In genomic region chr2:9630750-9631483, GRCh38 we compare ENCODE assay signal across 8 cellular contexts. TPM values are rescaled to one million over a fixed set of nuclear protein-coding genes. Genes with fewer than 3 reads are reported as not detected.
DNase-seq lines count a peak whose midpoint lies in the region; ATAC-seq and TF ChIP-seq lines count a peak whose summit lies in the region.

Gene YWHAQ, minus strand, starts transcription at chr2:9630997. Its CDS starts 545 bp downstream, at chr2:9630452.

- H3K27ac ChIP-seq in heart right ventricle (peak within 1 kb of the TSS; percentile 70 to 98 (median 94)), upper lobe of left lung (peak within 1 kb of the TSS; percentile 94 to 97 (median 96))

- in situ Hi-C loops in GM13976 (cut with MboI; ENCODE audit: low sequenced_read_pairs, unreplicated experiment) = no loop called here

- 0% methylated on average over 81 of the region's 81 CpGs for WGBS in heart right ventricle, 2 donors
- 2% methylated on average over 35 of the region's 81 CpGs; no CpG with 5 or more reads in 1 of the 2 donors for WGBS in upper lobe of left lung, 2 donors

- peaks cover 0 to 34% (median 0%) of the 10 kb centered on the region in 9 donors for H3K36me3 ChIP-seq in heart right ventricle
- H3K36me3 ChIP-seq in upper lobe of left lung = peaks cover 0 to 13% (median 0%) of the 10 kb centered on the region in 4 donors

- TF ChIP-seq CTCF in GM13976 (IDR thresholded peaks at IDR 0.05; ENCODE audit: borderline replicate concordance, control extremely low read depth, extremely low read depth, insufficient read depth, missing control alignments) (no peak), heart right ventricle (IDR thresholded peaks at IDR 0.05) (no peak), upper lobe of left lung (IDR thresholded peaks at IDR 0.05) (no peak)

- intact Hi-C loops in T-helper 1 cell treated with Interleukin-12 subunit alpha and Interleukin-12 subunit beta and Interleukin-4 antibody, amounts not matched to agents 30 ng/mL and 1 ng/mL, for 36 hours (cut with micrococcal nuclease) = loop anchor here (1.0 to 10.0 kb wide), 17 partner anchors 10 to 1181 kb away; partner anchors contain the start of genes ADAM17, CPSF3, IAH1 and ITGB1BP1
- intact Hi-C loops in heart right ventricle (cut with DNase I) (loop anchor here in 8 of 10 donors (1.0 to 10.0 kb wide), 10 partner anchors 61 to 154 kb away; partner anchors contain the start of gene ADAM17 (in 7 of the 8)), posterior cingulate gyrus (cut with DNase I) (loop anchor here (2.0 to 10.0 kb wide), 2 partner anchors 74 to 134 kb away; no protein-coding TSS in a partner anchor)

- peaks cover 12 to 63% (median 49%) of the 10 kb centered on the region in 9 donors for H3K4me1 ChIP-seq in heart right ventricle
- H3K4me1 ChIP-seq in upper lobe of left lung = peaks cover 30 to 46% (median 36%) of the 10 kb centered on the region in 4 donors

- TF ChIP-seq EP300 in upper lobe of left lung (IDR thresholded peaks at IDR 0.05) = peak in 1 of 4 donors; percentile 18

- no peaks in the 10 kb centered on the region for H3K27me3 ChIP-seq in heart right ventricle
- H3K27me3 ChIP-seq in upper lobe of left lung = no peaks in the 10 kb centered on the region

- peak; percentile 49 to 96 (median 91) for TF ChIP-seq POLR2A in upper lobe of left lung (IDR thresholded peaks at IDR 0.05)

- DNase-seq in GM13976 (ENCODE audit: low spot score) (peak; percentile 100), NCI-H146 treated with DMSO at 0.1 percent for 48 hours (lab: John Stamatoyannopoulos, UW; ENCODE audit: unreplicated experiment) (peak; percentile 95), amniotic epithelial cell (ENCODE audit: low read depth) (peak; percentile 98), heart right ventricle (peak; percentile 99), posterior cingulate gyrus (peak; percentile 97 to 100 (median 98)), upper lobe of left lung (peak; percentile 99 to 100)

- H3K9me3 ChIP-seq in heart right ventricle = no peaks in the 10 kb centered on the region
- no peaks in the 10 kb centered on the region for H3K9me3 ChIP-seq in upper lobe of left lung

- peak within 1 kb of the TSS; percentile 29 to 96 (median 82) for H3K4me3 ChIP-seq in heart right ventricle
- peak within 1 kb of the TSS; percentile 54 to 87 (median 78) for H3K4me3 ChIP-seq in upper lobe of left lung

- peak; percentile 90 for ATAC-seq in HG02870 (IDR thresholded peaks at IDR 0.05; ENCODE audit: unreplicated experiment)
- peak; percentile 96 to 99 (median 98) for ATAC-seq in heart right ventricle
- peak; percentile 98 to 99 for ATAC-seq in upper lobe of left lung (ENCODE audit: low FRiP score in 2 of 2)

RNA-seq across cellular contexts. Expression of gene YWHAQ, which starts in this region (rescaled TPM):
- total RNA-seq in T-helper 1 cell treated with Interleukin-12 subunit alpha and Interleukin-12 subunit beta and Interleukin-4 antibody, amounts not matched to agents 30 ng/mL and 1 ng/mL, for 36 hours = 217 and 223 TPM in 2 replicates
- total RNA-seq in heart right ventricle (100 to 1,000 TPM; 134 to 303 (median 207) TPM), upper lobe of left lung (100 to 1,000 TPM in 4 of 6 donors, 10 to 100 TPM in 2; 67.1 to 223 (median 176) TPM)
- 100 to 1,000 TPM in 1 of 2 donors, 10 to 100 TPM in 1; 62.0 to 159 TPM for polyA plus RNA-seq in heart right ventricle

Comparison
In these comparisons a context has a peak if more than half of its experiments do, and no peak if none do; other contexts are left out.
1. Peak in every context shown above with its lines: DNase-seq, ATAC-seq, H3K4me3 ChIP-seq and H3K27ac ChIP-seq.